In the genomic region with DNA sequence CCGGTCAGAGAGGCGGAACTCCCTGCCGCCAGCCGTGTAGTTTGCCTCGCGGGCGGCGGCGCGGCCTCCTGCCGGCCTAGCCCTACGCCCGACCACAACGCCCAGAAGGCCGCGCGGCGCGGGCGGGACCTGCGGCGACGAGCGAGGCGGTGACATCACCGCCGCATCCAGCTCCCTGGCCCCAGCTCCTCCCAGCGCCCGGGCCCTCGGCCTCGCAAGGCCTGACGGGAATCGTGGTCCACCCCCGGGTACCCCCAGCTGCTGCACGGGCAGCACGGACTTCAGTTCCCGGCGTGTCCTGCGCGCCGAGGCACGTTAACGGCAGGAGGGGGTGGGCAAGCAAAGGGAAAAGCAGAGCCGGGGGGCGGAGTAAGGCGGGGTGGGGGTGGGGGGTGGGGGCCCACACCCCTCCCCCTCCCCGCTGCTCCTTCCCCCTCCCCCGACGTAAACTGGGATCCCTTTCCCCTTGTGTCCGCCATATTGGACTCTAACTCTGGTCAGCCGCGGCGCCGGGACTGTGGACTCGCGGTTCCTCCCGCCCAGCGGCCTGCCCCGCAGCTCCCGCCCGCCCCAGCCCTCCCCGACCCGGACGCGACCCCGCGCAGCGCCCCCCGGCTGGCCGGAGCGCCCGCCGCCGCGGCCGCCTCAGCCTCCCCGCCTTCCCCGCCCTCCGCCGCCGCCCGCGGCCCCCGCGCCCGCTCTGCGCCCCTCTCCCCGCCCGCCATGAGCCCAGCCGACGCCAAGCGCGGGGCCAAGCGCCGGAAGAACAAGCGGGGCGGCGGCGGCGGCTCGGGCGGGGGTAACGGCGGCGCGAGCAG, we compare ENCODE assay signal across 8 cellular contexts. TPM values are rescaled to one million over a fixed set of nuclear protein-coding genes. Genes with fewer than 3 reads are reported as not detected.
A peak's percentile ranks its signal among the peaks of the same experiment; 100 is the strongest.
DNase-seq lines count a peak whose midpoint lies in the region; ATAC-seq, FAIRE-seq and TF ChIP-seq lines count a peak whose summit lies in the region.

Gene FAM193A (plus strand): TSS at position 455 of the 818 bp plus-strand sequence. CDS start 269 bp downstream, at position 724.

- FAIRE-seq in GM18507 (lab: Jason Lieb, UNC): peak; percentile 97

- H3K27me3 ChIP-seq in right atrium auricular region: no peaks in the 10 kb centered on the region
- no peaks in the 10 kb centered on the region for H3K27me3 ChIP-seq in psoas muscle (ENCODE audit: insufficient read depth in 3 of 3, low read length in 2 of 3)

- intact Hi-C loops in T-helper 2 cell treated with Interferon-gamma antibody and Interleukin-4, amounts not matched to agents 100 ng/mL and 5 ng/mL, for 36 hours (cut with micrococcal nuclease): loop anchor here (1.0 to 5.0 kb wide), 8 partner anchors 67 to 536 kb away; partner anchors contain the start of genes CFAP99, GRK4, HAUS3 and HTT
- intact Hi-C loops in psoas muscle (cut with DNase I): loop anchor here (1.0 to 10.0 kb wide), 3 partner anchors 61 to 72 kb away; partner anchors contain the start of gene RNF4 (in 2 of the 2)

- H3K27ac ChIP-seq in right atrium auricular region (peak within 1 kb of the TSS; percentile 92 to 95), psoas muscle (peak within 1 kb of the TSS; percentile 95), urinary bladder (ENCODE audit: low read depth) (peak within 1 kb of the TSS; percentile 92)

- WGBS in psoas muscle, 3 donors: 0 to 1% (median 0%) methylated on average over 28 to 102 of the region's 106 CpGs
- 1% methylated on average over 104 of the region's 106 CpGs for WGBS in urinary bladder

- peaks cover 0 to 31% of the 10 kb centered on the region in 2 donors for H3K4me1 ChIP-seq in right atrium auricular region
- peaks cover 39% of the 10 kb centered on the region for H3K4me1 ChIP-seq in psoas muscle
- no peaks in the 10 kb centered on the region for H3K4me1 ChIP-seq in urinary bladder (ENCODE audit: insufficient read depth)

- DNase-seq in GM18507 (ENCODE audit: extremely low spot score, insufficient read length, low read depth): peak; percentile 85
- DNase-seq in NCI-H1930 (lab: John Stamatoyannopoulos, UW): peak; percentile 98 to 99
- DNase-seq in anterior cingulate cortex (lab: John Stamatoyannopoulos, UW): peak; percentile 83 to 100 (median 99)
- peak; percentile 97 for DNase-seq in right atrium auricular region (ENCODE audit: low spot score)
- DNase-seq in psoas muscle: peak; percentile 99 to 100

- H3K9me3 ChIP-seq in right atrium auricular region (no peaks in the 10 kb centered on the region), psoas muscle (no peaks in the 10 kb centered on the region)

- H3K4me3 ChIP-seq in right atrium auricular region (peak within 1 kb of the TSS; percentile 92 to 96), psoas muscle (peak within 1 kb of the TSS; percentile 95), urinary bladder (ENCODE audit: low read depth, low read length) (peak within 1 kb of the TSS; percentile 76)

- H3K36me3 ChIP-seq in right atrium auricular region: no peaks in the 10 kb centered on the region
- no peaks in the 10 kb centered on the region for H3K36me3 ChIP-seq in psoas muscle (ENCODE audit: insufficient read depth in 1 of 2, low read depth in 1 of 2)
- no peaks in the 10 kb centered on the region for H3K36me3 ChIP-seq in urinary bladder (ENCODE audit: insufficient read depth)

- peak; percentile 87 for ATAC-seq in HG02973 (IDR thresholded peaks at IDR 0.05; ENCODE audit: unreplicated experiment)
- peak; percentile 94 to 96 (median 96) for ATAC-seq in psoas muscle

- TF ChIP-seq CTCF in right atrium auricular region (IDR thresholded peaks at IDR 0.05) (no peak), psoas muscle (IDR thresholded peaks at IDR 0.05) (no peak)

RNA-seq across cellular contexts. Expression of gene FAM193A, which starts in this region (rescaled TPM):
- 33.1 TPM in 2 replicates for total RNA-seq in T-helper 2 cell treated with Interferon-gamma antibody and Interleukin-4, amounts not matched to agents 100 ng/mL and 5 ng/mL, for 36 hours
- 10 to 100 TPM; 14.6 to 17.0 TPM for total RNA-seq in right atrium auricular region
- 10 to 100 TPM; 14.6 to 20.0 (median 17.9) TPM for total RNA-seq in psoas muscle
- polyA plus RNA-seq in psoas muscle: 10 to 100 TPM in 1 of 3 donors, 1 to 10 TPM in 2; 7.5 to 14.4 (median 9.3) TPM
- 18.7 TPM for total RNA-seq in urinary bladder
- polyA plus RNA-seq in urinary bladder: 16.2 TPM

Comparison
In these comparisons a context has a peak if more than half of its experiments do, and no peak if none do; other contexts are left out.
1. Peak in every context shown above with its lines: DNase-seq, ATAC-seq, H3K4me3 ChIP-seq and H3K27ac ChIP-seq.